ENCODE assay signal across 8 cellular contexts in genomic region chr10:91590904-91591791, GRCh38. TPM values are rescaled to one million over a fixed set of nuclear protein-coding genes. Genes with fewer than 3 reads are reported as not detected.
DNase-seq lines count a peak whose midpoint lies in the region; ATAC-seq, FAIRE-seq and TF ChIP-seq lines count a peak whose summit lies in the region.

No MANE protein-coding gene starts in this region.

- 3% methylated on average over 8 of the region's 10 CpGs for WGBS in K562 (ENCODE audit: insufficient coverage, low coverage, missing lambda C conversion rate)
- WGBS in suprapubic skin, result 26% methylated on average over 10 of the region's 10 CpGs

- peaks cover 12% of the 10 kb centered on the region for H3K27me3 Mint-ChIP-seq in activated naive CD4-positive, alpha-beta T cell treated with anti-CD3 and anti-CD28 coated beads for 36 hours (ENCODE audit: low read depth)

- H3K36me3 ChIP-seq in K562 (ENCODE audit: control insufficient read depth, insufficient read depth, low read length) (no peaks in the 10 kb centered on the region), suprapubic skin (no peaks in the 10 kb centered on the region)

- H4K20me1 ChIP-seq in K562 (replicated peaks; ENCODE audit: control insufficient read depth, insufficient read depth, low read length), result no peaks in the 10 kb centered on the region

- H3K4me3 Mint-ChIP-seq in activated naive CD4-positive, alpha-beta T cell treated with anti-CD3 and anti-CD28 coated beads for 36 hours, result no peak overlapping the region

- H3K36me3 Mint-ChIP-seq in activated naive CD4-positive, alpha-beta T cell treated with anti-CD3 and anti-CD28 coated beads for 36 hours (ENCODE audit: low read depth), result no peaks in the 10 kb centered on the region

- BruUV-seq in K562 (replicated peaks; lab: Mats Ljungman, UMichigan), result no TSS peak

- ATAC-seq in K562, result peak; percentile 27

- H3K4me1 Mint-ChIP-seq in activated naive CD4-positive, alpha-beta T cell treated with anti-CD3 and anti-CD28 coated beads for 36 hours (ENCODE audit: low read depth), result no peaks in the 10 kb centered on the region

- in situ Hi-C loops in K562 (cut with MboI), result no loop called here

- CTCF ChIA-PET in K562 (lab: Yijun Ruan, JAX; ENCODE audit: low intra/inter-chr PET ratio), result no interaction called here
- CTCF ChIA-PET in activated naive CD4-positive, alpha-beta T cell treated with anti-CD3 and anti-CD28 coated beads for 36 hours (lab: Charles Lee), result no interaction called here

- peak overlapping the region; percentile 75 for H2AFZ ChIP-seq in K562 (ENCODE audit: low read depth, low read length)

- H3K4me1 ChIP-seq in K562 (replicated peaks in 1 of 2; ENCODE audit: control insufficient read depth in 2 of 2, insufficient read depth in 2 of 2, low read length in 2 of 2), result peaks cover 23 to 59% of the 10 kb centered on the region in 2 experiments
- H3K4me1 ChIP-seq in suprapubic skin, result peaks cover 57% of the 10 kb centered on the region

- H3K9ac ChIP-seq in K562 (ENCODE audit: insufficient read depth in 1 of 2, low read depth in 2 of 2, low read length in 2 of 2), result peak overlapping the region in 1 of 2 experiments; percentile 43; a peak in 3 of 4 replicates

- H3K9me1 ChIP-seq in K562 (ENCODE audit: control insufficient read depth, insufficient read depth, low read length), result no peaks in the 10 kb centered on the region

- H3K27ac ChIP-seq in K562 (ENCODE audit: extremely low read depth, low read depth, low read length) (peak overlapping the region; percentile 64), suprapubic skin (peak overlapping the region; percentile 53)

- intact Hi-C loops in K562 (cut with micrococcal nuclease), result loop anchor here (1.0 to 5.0 kb wide), 2 partner anchors 16 to 41 kb away; partner anchors contain the start of gene PPP1R3C
- intact Hi-C loops in activated naive CD4-positive, alpha-beta T cell treated with anti-CD3 and anti-CD28 coated beads for 36 hours (cut with micrococcal nuclease), result no loop called here

- TF ChIP-seq RAD21 in K562 (CRISPR knock-in tag; conservative IDR thresholded peaks at IDR 0.05 in 1 of 2, IDR thresholded peaks at IDR 0.05 in 1 of 2), result no peak

- H3K27me3 ChIP-seq in K562 (ENCODE audit: control insufficient read depth in 2 of 2, insufficient read depth in 2 of 2, low read length in 2 of 2) (no peaks in the 10 kb centered on the region), suprapubic skin (no peaks in the 10 kb centered on the region)

- DNase-seq in LoVo (ENCODE audit: low spot score) (peak; percentile 50), K562 (ENCODE audit: extremely low read depth in 1 of 4, low spot score in 3 of 4) (peak; percentile 50 to 80 (median 72)), kidney tubule cell (ENCODE audit: low spot score) (peak; percentile 69), suprapubic skin (ENCODE audit: low spot score in 2 of 2) (no peak), NCI-H2196 treated with DMSO at 0.1 percent for 48 hours (lab: John Stamatoyannopoulos, UW; ENCODE audit: unreplicated experiment) (no peak), GDM1 (lab: John Stamatoyannopoulos, UW) (no peak), HK-2 (ENCODE audit: unreplicated experiment) (no peak)
- DNase-seq in activated naive CD4-positive, alpha-beta T cell treated with anti-CD3 and anti-CD28 coated beads for 36 hours, result no peak

- no peaks in the 10 kb centered on the region for H3K79me2 ChIP-seq in K562 (ENCODE audit: control insufficient read depth, insufficient read depth, low read length)

- H3K9me3 Mint-ChIP-seq in activated naive CD4-positive, alpha-beta T cell treated with anti-CD3 and anti-CD28 coated beads for 36 hours, result no peaks in the 10 kb centered on the region

- FAIRE-seq in K562 (lab: Jason Lieb, UNC), result peak; percentile 78

- H3K9me3 ChIP-seq in K562 (replicated peaks; ENCODE audit: control insufficient read depth, insufficient read depth, low read depth, low read length) (no peaks in the 10 kb centered on the region), suprapubic skin (no peaks in the 10 kb centered on the region)

- TF ChIP-seq POLR2A in K562 (conservative IDR thresholded peaks at IDR 0.05) (no peak), suprapubic skin (IDR thresholded peaks at IDR 0.05) (no peak)

- POLR2A ChIA-PET in K562 (lab: Yijun Ruan, JAX), result no interaction called here

- peak; percentile 90 for TF ChIP-seq EP300 in K562 (IDR thresholded peaks at IDR 0.05; ENCODE audit: low read length)
- no peak for TF ChIP-seq EP300 in suprapubic skin (IDR thresholded peaks at IDR 0.05)

- no peak overlapping the region for H3K27ac Mint-ChIP-seq in activated naive CD4-positive, alpha-beta T cell treated with anti-CD3 and anti-CD28 coated beads for 36 hours

- TF ChIP-seq CTCF in K562 (IDR thresholded peaks at IDR 0.05 in 2 of 3, conservative IDR thresholded peaks at IDR 0.05 in 1 of 3; ENCODE audit: insufficient read depth in 2 of 3, low read depth in 1 of 3, low read length in 3 of 3) (no peak), suprapubic skin (IDR thresholded peaks at IDR 0.05) (no peak)

- H3K4me3 ChIP-seq in K562 (no peak overlapping the region), suprapubic skin (no peak overlapping the region)

- peak overlapping the region; percentile 30 for H3K4me2 ChIP-seq in K562 (ENCODE audit: insufficient read depth, low read length)

TF ChIP-seq in K562, 482 proteins besides CTCF, POLR2A, EP300 and RAD21 (continues in another document):
- TF ChIP-seq FOXJ2 (tag; IDR thresholded peaks at IDR 0.05) (0 out of 2 replicates have a peak, but pooled peaks have one; percentile 4), DPF2 (IDR thresholded peaks at IDR 0.05) (peak; percentile 89), LEF1 (IDR thresholded peaks at IDR 0.05) (peak; percentile 71; the same call in 1 of the 2 replicates), ELK3 (CRISPR knock-in tag; IDR thresholded peaks at IDR 0.05) (no peak), SMARCE1 (IDR thresholded peaks at IDR 0.05) (peak; percentile 93), MYNN (IDR thresholded peaks at IDR 0.05) (peak; percentile 16; the same call in 1 of the 2 replicates), MYNN (CRISPR knock-in tag; IDR thresholded peaks at IDR 0.05) (no peak), CREB1 (IDR thresholded peaks at IDR 0.05) (no peak), CREB1 (CRISPR knock-in tag; IDR thresholded peaks at IDR 0.05) (no peak), ARHGAP35 (IDR thresholded peaks at IDR 0.05; ENCODE audit: partially characterized antibody) (no peak), ZSCAN29 (IDR thresholded peaks at IDR 0.05) (no peak), ZNF445 (CRISPR knock-in tag; IDR thresholded peaks at IDR 0.05; ENCODE audit: low read depth) (no peak), ZNF644 (tag; IDR thresholded peaks at IDR 0.05; ENCODE audit: low read depth) (0 out of 2 replicates have a peak, but pooled peaks have one; percentile 26), DACH1 (IDR thresholded peaks at IDR 0.05; ENCODE audit: partially characterized antibody) (peak; percentile 79)

RNA-seq across cellular contexts. Expression of gene PPP1R3C, which starts 41.7 kb away (rescaled TPM):
- not detected in 2 replicates for total RNA-seq in K562 (2011; cell fraction: chromatin; rRNA removed; ENCODE audit: low replicate concordance)
- total RNA-seq in K562 (2011; cell fraction: nucleolus; rRNA removed), result 0.26 TPM in 1 of 2 replicates, not detected in the other
- 0.15 TPM in 1 of 2 replicates, not detected in the other for total RNA-seq in K562 (2011; cell fraction: nucleoplasm; rRNA removed)
- total RNA-seq in K562 (2014; rRNA removed) (0.08 TPM in 1 of 2 replicates, not detected in the other), K562 (2014; rRNA removed; fragmentation: Illumina TruSeq; extraction: Trizol) (0.10 and 0.11 TPM in 2 replicates), K562 (2015; rRNA removed; fragmentation: Illumina TruSeq; extraction: Trizol) (not detected in 2 replicates), K562 (2021) (0.24 TPM in 1 of 2 replicates, not detected in the other), suprapubic skin (10 to 100 TPM in 1 of 4 donors, 1 to 10 TPM in 3; 4.8 to 10.3 (median 6.3) TPM)
- polyA plus RNA-seq in K562 (2011; rRNA removed) (0.06 and 4.5 TPM in 2 replicates), K562 (2014; fragmentation: Illumina TruSeq; extraction: Trizol) (0.10 TPM in 2 replicates), K562 (2014; fragmentation: Nextera tagmentation; extraction: Ambion mirVana) (under 1 TPM; 0.13 to 0.14 TPM), K562 (2014; rRNA removed) (0.07 TPM in 1 of 2 replicates, not detected in the other)
- 3.0 TPM in 1 of 2 replicates, not detected in the other for polyA plus RNA-seq in K562 (2011; cell fraction: cytosol; rRNA removed)
- polyA plus RNA-seq in K562 (2011; cell fraction: nucleus; rRNA removed), result 0.14 and 4.2 TPM in 2 replicates
- polyA plus RNA-seq in K562 (2012), result 0.12 and 0.69 TPM in 2 replicates
- polyA minus RNA-seq in K562 (2011; rRNA and poly(A)+ RNA removed), result 7.1 TPM in 1 of 2 replicates, not detected in the other
- 2.0 TPM in 1 of 2 replicates, not detected in the other for polyA minus RNA-seq in K562 (2011; cell fraction: cytosol; rRNA and poly(A)+ RNA removed)
- polyA minus RNA-seq in K562 (2011; cell fraction: nucleus; rRNA and poly(A)+ RNA removed), result 0.27 and 10.4 TPM in 2 replicates
- under 1 TPM; 0.07 to 0.12 TPM for total RNA-seq in activated naive CD4-positive, alpha-beta T cell treated with anti-CD3 and anti-CD28 coated beads for 36 hours

Comparison
In these comparisons a context has a peak if more than half of its experiments do, and no peak if none do; other contexts are left out.
1. DNase-seq: peak in LoVo (single experiment), K562 (4 of 4) and kidney tubule cell (single experiment); none in suprapubic skin (0 of 2), activated naive CD4-positive, alpha-beta T cell treated with anti-CD3 and anti-CD28 coated beads for 36 hours (single experiment), NCI-H2196 treated with DMSO at 0.1 percent for 48 hours (single experiment), GDM1 (single experiment) and HK-2 (single experiment).
2. RNA of gene PPP1R3C, which starts 41.7 kb away (total RNA-seq): 4.8 to 10.3 TPM in suprapubic skin; 0.07 to 0.12 TPM in activated naive CD4-positive, alpha-beta T cell treated with anti-CD3 and anti-CD28 coated beads for 36 hours and 0.08 to 0.26 TPM in K562; every median in the first group is over 4 times any median in the second.